ENCODE assay signal across 2 cellular contexts in genomic region chr9:121878208-121878835, GRCh38.
A peak's percentile ranks its signal among the peaks of the same experiment; 100 is the strongest.
TF ChIP-seq lines count a peak whose summit lies in the region.

No MANE protein-coding gene starts in this region.

TF ChIP-seq in IMR-90, 13 proteins besides CTCF, POLR2A, EP300 and RAD21 (continued from another document):
- TF ChIP-seq MAFK (IDR thresholded peaks at IDR 0.05; ENCODE audit: low read depth, low read length) (peak; percentile 78), CHD1 (IDR thresholded peaks at IDR 0.05; ENCODE audit: low read depth, low read length) (no peak)

TF ChIP-seq in K562, 482 proteins besides CTCF, POLR2A, EP300 and RAD21:
- TF ChIP-seq ELK1 (CRISPR knock-in tag; IDR thresholded peaks at IDR 0.05): no peak
- TF ChIP-seq, protein P1, sequence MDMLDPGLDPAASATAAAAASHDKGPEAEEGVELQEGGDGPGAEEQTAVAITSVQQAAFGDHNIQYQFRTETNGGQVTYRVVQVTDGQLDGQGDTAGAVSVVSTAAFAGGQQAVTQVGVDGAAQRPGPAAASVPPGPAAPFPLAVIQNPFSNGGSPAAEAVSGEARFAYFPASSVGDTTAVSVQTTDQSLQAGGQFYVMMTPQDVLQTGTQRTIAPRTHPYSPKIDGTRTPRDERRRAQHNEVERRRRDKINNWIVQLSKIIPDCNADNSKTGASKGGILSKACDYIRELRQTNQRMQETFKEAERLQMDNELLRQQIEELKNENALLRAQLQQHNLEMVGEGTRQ (CRISPR knock-in tag; IDR thresholded peaks at IDR 0.05): no peak
- no peak for TF ChIP-seq KLF13 (tag; IDR thresholded peaks at IDR 0.05; ENCODE audit: borderline replicate concordance, low read depth)
- TF ChIP-seq C11orf30 (IDR thresholded peaks at IDR 0.05; ENCODE audit: low read depth): 0 out of 2 replicates have a peak, but pooled peaks have one; percentile 16
- TF ChIP-seq ZBTB8A (IDR thresholded peaks at IDR 0.05; ENCODE audit: partially characterized antibody): no peak
- no peak for TF ChIP-seq TFE3 (CRISPR knock-in tag; IDR thresholded peaks at IDR 0.05)
- peak; percentile 62 for TF ChIP-seq ZNF316 (IDR thresholded peaks at IDR 0.05)
- peak; percentile 36; the same call in 1 of the 2 replicates for TF ChIP-seq MAFF (IDR thresholded peaks at IDR 0.05; ENCODE audit: low read length)
- TF ChIP-seq MAFK (IDR thresholded peaks at IDR 0.05; ENCODE audit: low read length): peak; percentile 12; the same call in 1 of the 2 replicates
- peak; percentile 42; the same call in 1 of the 2 replicates for TF ChIP-seq MAFG (tag; conservative IDR thresholded peaks at IDR 0.05)
TF ChIP-seq in K562: peak in this region for 5.
